Comparison of ENCODE assay signal across 18 cellular contexts in genomic region chr9:125766468-125767221, GRCh38.
"Had no signal": no experiment of that assay in that cellular context is flagged by ENCODE, and none has a peak within 500 bp of the region (broad histone marks: within the 10 kb centered on the region; RNA-seq: fewer than 3 reads in every experiment).

No MANE protein-coding gene starts in this region.

- H3K4me3 Mint-ChIP-seq: dendritic cell treated with granulocyte-macrophage colony-stimulating factor and Interleukin-4, amounts not matched to agents 40 ng/mL and 50 ng/mL, for 4 days; nephron had no signal

- ATAC-seq: foreskin keratinocyte, left colon had no signal

- H3K27me3 ChIP-seq: foreskin keratinocyte, hepatocyte, sigmoid colon, stomach, transverse colon had no signal

- FAIRE-seq: colon had no signal

- H2AFZ ChIP-seq: hepatocyte had no signal

- H3K27me3 Mint-ChIP-seq: dendritic cell treated with granulocyte-macrophage colony-stimulating factor and Interleukin-4, amounts not matched to agents 40 ng/mL and 50 ng/mL, for 4 days; naive B cell had no signal

- H3K27ac ChIP-seq: foreskin keratinocyte, hepatocyte, sigmoid colon, skin epidermis, stomach, thoracic aorta, transverse colon had no signal

- H3K4me3 ChIP-seq: hepatocyte, sigmoid colon, skin epidermis, stomach, thoracic aorta, transverse colon had no signal

- DNase-seq: foreskin keratinocyte; head of caudate nucleus; left colon; mesendoderm; sigmoid colon; stimulated activated CD4-positive, alpha-beta T cell treated with anti-CD3 and anti-CD28 coated beads, Interleukin-2, amount 100 ng/mL, for 24 hours; stimulated activated CD4-positive, alpha-beta T cell treated with anti-CD3 and anti-CD28 coated beads, Interleukin-4, amount 100 ng/mL, for 4 hours; stimulated activated naive CD4-positive, alpha-beta T cell; stomach; substantia nigra; transverse colon had no signal

- H3K9me3 Mint-ChIP-seq: dendritic cell treated with granulocyte-macrophage colony-stimulating factor and Interleukin-4, amounts not matched to agents 40 ng/mL and 50 ng/mL, for 4 days; naive B cell; nephron had no signal

- H3K36me3 ChIP-seq: sigmoid colon, stomach, thoracic aorta, transverse colon had no signal

- H3K27ac Mint-ChIP-seq: dendritic cell treated with granulocyte-macrophage colony-stimulating factor and Interleukin-4, amounts not matched to agents 40 ng/mL and 50 ng/mL, for 4 days; nephron had no signal

- H3K4me2 ChIP-seq: hepatocyte had no signal

- H3K9me3 ChIP-seq: sigmoid colon, stomach, thoracic aorta, transverse colon had no signal
